15 cellular contexts compared by ENCODE assay signal in the genomic region with DNA sequence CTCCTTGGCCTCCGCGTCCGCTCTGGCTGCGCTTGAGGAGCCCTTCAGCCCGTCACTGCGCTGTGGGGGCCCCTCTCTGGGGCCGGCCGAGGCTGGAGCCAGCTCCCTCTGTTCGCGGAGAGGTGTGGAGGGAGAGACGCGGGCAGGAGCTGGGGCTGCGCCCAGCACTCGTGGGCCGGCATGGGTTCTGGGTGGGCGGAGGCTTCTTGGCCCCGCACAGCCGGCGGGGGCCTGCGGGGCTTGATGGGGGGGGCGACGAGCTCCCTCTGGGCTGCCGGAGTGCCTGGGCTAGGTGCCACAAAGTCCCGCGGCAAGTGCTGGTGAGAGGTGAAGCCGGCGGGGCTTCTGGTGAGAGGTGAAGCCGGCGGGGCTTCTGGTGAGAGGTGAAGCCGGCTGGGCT.
"Had no signal": no experiment of that assay in that cellular context is flagged by ENCODE, and none has a peak within 500 bp of the region (broad histone marks: within the 10 kb centered on the region; RNA-seq: fewer than 3 reads in every experiment).

No MANE protein-coding gene starts in this region.

- FAIRE-seq: small intestine had no signal

- H3K9me3 ChIP-seq: colonic mucosa, mucosa of descending colon, ovary, right atrium auricular region, thyroid gland, upper lobe of right lung, vagina had no signal

- H3K9me3 Mint-ChIP-seq: naive thymus-derived CD8-positive, alpha-beta T cell had no signal

- H3K4me1 Mint-ChIP-seq: naive thymus-derived CD8-positive, alpha-beta T cell had no signal

- H3K27ac ChIP-seq: colonic mucosa, foreskin keratinocyte, ovary, right atrium auricular region, thyroid gland, upper lobe of right lung, vagina had no signal

- DNase-seq: colonic mucosa; dermis blood vessel endothelial cell; foreskin keratinocyte; kidney glomerular epithelial cell; mammary epithelial cell; naive thymus-derived CD8-positive, alpha-beta T cell; ovary; small intestine; stimulated activated CD4-positive, alpha-beta T cell treated with anti-CD3 and anti-CD28 coated beads, Interleukin-2, amount 100 ng/mL, for 48 hours; stimulated activated naive CD4-positive, alpha-beta T cell treated with Interleukin-2 at 50 U/mL for 16 hours; thyroid gland; upper lobe of right lung had no signal

- ATAC-seq: foreskin keratinocyte; mucosa of descending colon; naive thymus-derived CD8-positive, alpha-beta T cell; upper lobe of right lung had no signal

- H3K4me3 ChIP-seq: colonic mucosa, mucosa of descending colon, ovary, right atrium auricular region, thyroid gland, upper lobe of right lung, vagina had no signal

- H3K36me3 ChIP-seq: colonic mucosa, ovary, right atrium auricular region, thyroid gland, upper lobe of right lung had no signal

- H3K4me3 Mint-ChIP-seq: naive thymus-derived CD8-positive, alpha-beta T cell had no signal

- H3K36me3 Mint-ChIP-seq: naive thymus-derived CD8-positive, alpha-beta T cell had no signal

- H3K4me1 ChIP-seq: colonic mucosa, foreskin keratinocyte, right atrium auricular region, thyroid gland, upper lobe of right lung, vagina had no signal

- H3K27me3 ChIP-seq: colonic mucosa, foreskin keratinocyte, ovary, right atrium auricular region, thyroid gland, upper lobe of right lung, vagina had no signal
